ENCODE assay signal across 9 cellular contexts in genomic region chrX:53713987-53714579, GRCh38. TPM values are rescaled to one million over a fixed set of nuclear protein-coding genes. Genes with fewer than 3 reads are reported as not detected.
DNase-seq lines count a peak whose midpoint lies in the region; ATAC-seq and TF ChIP-seq lines count a peak whose summit lies in the region.
"Had no signal": no experiment of that assay in that cellular context is flagged by ENCODE, and none has a peak within 500 bp of the region (broad histone marks: within the 10 kb centered on the region; RNA-seq: fewer than 3 reads in every experiment).

No MANE protein-coding gene starts in this region.

- H3K4me3 Mint-ChIP-seq in mesothelial cell of epicardium: no peak overlapping the region

- DNase-seq in DMS79 treated with DMSO at 0.1 percent for 48 hours (lab: John Stamatoyannopoulos, UW) (peak; percentile 41), DMS79 (lab: John Stamatoyannopoulos, UW) (no peak), PC-9 (no peak), mesothelial cell of epicardium (ENCODE audit: low spot score in 2 of 2, unreplicated experiment in 2 of 2) (no peak), SW 1271 (lab: John Stamatoyannopoulos, UW) (no peak), AG08396 (ENCODE audit: low spot score) (no peak)
- DNase-seq in stimulated activated naive CD4-positive, alpha-beta T cell treated with Interleukin-2 at 50 U/mL for 16 hours (lab: John Stamatoyannopoulos, UW): no peak

- no peak for TF ChIP-seq CTCF in PC-9 (conservative IDR thresholded peaks at IDR 0.05)
- no peak for TF ChIP-seq CTCF in mesothelial cell of epicardium (IDR thresholded peaks at IDR 0.05; ENCODE audit: unreplicated experiment)

- BruUV-seq in PC-9 (replicated peaks; lab: Mats Ljungman, UMichigan): no TSS peak

- no peak overlapping the region for H3K4me3 ChIP-seq in PC-9
- H3K4me3 ChIP-seq: right atrium auricular region had no signal

- H3K36me3 Mint-ChIP-seq in mesothelial cell of epicardium: no peaks in the 10 kb centered on the region

- H3K27me3 ChIP-seq in PC-9 (ENCODE audit: insufficient read depth, low read depth): no peaks in the 10 kb centered on the region
- H3K27me3 ChIP-seq: right atrium auricular region had no signal

- no peaks in the 10 kb centered on the region for H3K9me3 ChIP-seq in PC-9 (ENCODE audit: insufficient read depth, low read depth)
- H3K9me3 ChIP-seq: right atrium auricular region had no signal

- peaks cover 33% of the 10 kb centered on the region for H3K4me1 ChIP-seq in PC-9 (replicated peaks; ENCODE audit: insufficient read depth)
- H3K4me1 ChIP-seq: right atrium auricular region had no signal

- no peak overlapping the region for H2AFZ ChIP-seq in PC-9

- peaks cover 25% of the 10 kb centered on the region; the same call in 1 of the 2 replicates for H3F3A ChIP-seq in PC-9 (ENCODE audit: insufficient read depth, low read depth)

- POLR2A ChIA-PET in PC-9 (lab: Charles Lee; ENCODE audit: unreplicated experiment): interaction anchor here (0.5 to 2.0 kb wide), 5 partner anchors 30 to 350 kb away, joined by 3 to 33 read pairs (median 6); no protein-coding TSS in a partner anchor

- H3K27ac ChIP-seq in PC-9: peak overlapping the region; percentile 81
- H3K27ac ChIP-seq: right atrium auricular region had no signal

- no peaks in the 10 kb centered on the region for H3K36me3 ChIP-seq in PC-9 (ENCODE audit: low read depth)
- H3K36me3 ChIP-seq: right atrium auricular region had no signal

- peaks cover 25% of the 10 kb centered on the region for H3K9me3 Mint-ChIP-seq in mesothelial cell of epicardium

- CTCF ChIA-PET in PC-9 (lab: Charles Lee): interaction anchor here (1.0 to 1.5 kb wide), 2 partner anchors 28 to 30 kb away, joined by 3 to 6 read pairs; no protein-coding TSS in a partner anchor

- no peaks in the 10 kb centered on the region for H3K9me2 ChIP-seq in PC-9 (ENCODE audit: insufficient read depth)

- peaks cover 10% of the 10 kb centered on the region for H3K4me1 Mint-ChIP-seq in mesothelial cell of epicardium

- no peaks in the 10 kb centered on the region for H4K20me1 ChIP-seq in PC-9 (ENCODE audit: insufficient read depth)

- H3K27ac Mint-ChIP-seq in mesothelial cell of epicardium: peak overlapping the region; percentile 86

- peak overlapping the region; percentile 63 for H3K4me2 ChIP-seq in PC-9

- intact Hi-C loops in PC-9 (cut with micrococcal nuclease; ENCODE audit: unreplicated experiment): loop anchor here (1.0 kb wide), 1 partner anchor 118 kb away; no protein-coding TSS in a partner anchor

- peak; percentile 32 for ATAC-seq in GM19397 (IDR thresholded peaks at IDR 0.05; ENCODE audit: unreplicated experiment)

- no peaks in the 10 kb centered on the region for H3K79me2 ChIP-seq in PC-9 (ENCODE audit: low read depth)

- H3K27me3 Mint-ChIP-seq in mesothelial cell of epicardium (ENCODE audit: low read depth): no peaks in the 10 kb centered on the region

RNA-seq across cellular contexts. Expression of gene HUWE1, which starts 27.6 kb away (rescaled TPM):
- total RNA-seq in PC-9 (2021): 496 and 536 TPM in 2 replicates
- total RNA-seq in mesothelial cell of epicardium: 257 to 277 TPM (median 261 TPM) in 3 replicates
